Comparison of ENCODE assay signal across 18 cellular contexts in the genomic region with DNA sequence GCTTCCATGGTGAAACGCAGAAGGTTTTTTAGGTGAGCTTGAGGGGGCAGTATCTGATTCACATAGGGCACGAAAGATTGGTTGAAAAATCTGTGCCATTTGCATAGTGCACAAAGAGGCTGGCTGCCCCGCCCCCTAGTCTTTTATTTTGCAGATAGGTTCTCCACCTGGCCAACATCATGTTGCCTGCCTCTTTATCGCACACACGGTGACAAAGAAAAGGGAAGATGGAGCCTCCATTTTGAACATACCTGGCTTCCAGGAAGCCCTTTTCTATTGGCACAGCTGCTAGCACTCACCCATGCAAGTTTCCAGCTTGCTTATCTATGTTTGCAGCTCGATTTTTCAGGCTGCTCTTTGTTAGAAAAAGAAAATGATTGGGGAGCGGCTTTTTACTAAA.
DNase-seq lines count a peak whose midpoint lies in the region; ATAC-seq and TF ChIP-seq lines count a peak whose summit lies in the region.
"Had no signal": no experiment of that assay in that cellular context is flagged by ENCODE, and none has a peak within 500 bp of the region (broad histone marks: within the 10 kb centered on the region; RNA-seq: fewer than 3 reads in every experiment).

No MANE protein-coding gene starts in this region.

- H2BK15ac ChIP-seq in neuronal stem cell (ENCODE audit: low read length), result no peak overlapping the region

- no peaks in the 10 kb centered on the region for H3K4me1 ChIP-seq in neuronal stem cell (ENCODE audit: control insufficient read depth in 2 of 2, insufficient read depth in 1 of 2, low read depth in 1 of 2, low read length in 2 of 2)
- no peaks in the 10 kb centered on the region for H3K4me1 ChIP-seq in effector memory CD4-positive, alpha-beta T cell (ENCODE audit: control insufficient read depth, insufficient read depth, low read length, poor library complexity, severe bottlenecking)
- H3K4me1 ChIP-seq: right atrium auricular region, testis had no signal

- H3K4ac ChIP-seq in neuronal stem cell (ENCODE audit: low read length), result no peak overlapping the region

- H3K4me3 ChIP-seq in neuronal stem cell (ENCODE audit: low read length in 2 of 2), result no peak overlapping the region
- H3K4me3 ChIP-seq in effector memory CD4-positive, alpha-beta T cell (ENCODE audit: insufficient read depth, low read depth, low read length, poor library complexity, severe bottlenecking), result no peak overlapping the region
- H3K4me3 ChIP-seq in brain microvascular endothelial cell (ENCODE audit: low read depth, low read length), result no peak overlapping the region
- H3K4me3 ChIP-seq: right atrium auricular region, testis had no signal

- H3K36me3 Mint-ChIP-seq in WTC11, result no peaks in the 10 kb centered on the region
- H3K36me3 Mint-ChIP-seq: CD8-positive, alpha-beta T cell had no signal

- POLR2A ChIA-PET in WTC11 (lab: Charles Lee), result no interaction called here

- H3K4me1 Mint-ChIP-seq in WTC11, result peaks cover 19% of the 10 kb centered on the region
- H3K4me1 Mint-ChIP-seq: activated CD4-positive, alpha-beta T cell treated with anti-CD3 and anti-CD28 coated beads, Interleukin-2, amount 10 ng/mL, durations not matched to agents 24 days and 14 days; immature natural killer cell had no signal

- no peak overlapping the region for H3K27ac ChIP-seq in neuronal stem cell (replicated peaks; ENCODE audit: low read length)
- H3K27ac ChIP-seq in effector memory CD4-positive, alpha-beta T cell (ENCODE audit: insufficient read depth, low read length, poor library complexity, severe bottlenecking), result no peak overlapping the region
- no peak overlapping the region for H3K27ac ChIP-seq in brain microvascular endothelial cell
- H3K27ac ChIP-seq: right atrium auricular region, testis had no signal

- H4K91ac ChIP-seq in neuronal stem cell (ENCODE audit: low read depth, low read length, poor library complexity), result no peak overlapping the region

- no peak overlapping the region for H3K23ac ChIP-seq in neuronal stem cell (ENCODE audit: low read depth, low read length, poor library complexity)

- peak; percentile 52 for DNase-seq in ELF-1 (ENCODE audit: low read depth, low spot score)
- peak; percentile 64 for DNase-seq in NCI-H1436 treated with DMSO at 0.1 percent for 48 hours (lab: John Stamatoyannopoulos, UW)
- peak; percentile 73 for DNase-seq in WTC11 (ENCODE audit: low spot score)
- DNase-seq in neuronal stem cell (ENCODE audit: low spot score), result no peak
- no peak for DNase-seq in effector memory CD4-positive, alpha-beta T cell
- no peak for DNase-seq in NCI-H1694 treated with DMSO at 0.1 percent for 48 hours (lab: John Stamatoyannopoulos, UW)
- DNase-seq in brain microvascular endothelial cell, result no peak
- DNase-seq: activated CD4-positive, alpha-beta T cell treated with anti-CD3 and anti-CD28 coated beads, Interleukin-2, amount 10 ng/mL, durations not matched to agents 24 days and 14 days; activated CD8-positive, alpha-beta memory T cell treated with anti-CD3 and anti-CD28 coated beads, Interleukin-2, amount 50 U/mL, for 4 hours; activated gamma-delta T cell; caudate nucleus; CD8-positive, alpha-beta T cell; immature natural killer cell; Karpas-422; NCI-H510A treated with DMSO at 0.1 percent for 48 hours; nucleus accumbens; testis had no signal

- H3K27me3 Mint-ChIP-seq in WTC11 (ENCODE audit: low read depth), result no peaks in the 10 kb centered on the region
- H3K27me3 Mint-ChIP-seq: activated CD4-positive, alpha-beta T cell treated with anti-CD3 and anti-CD28 coated beads, Interleukin-2, amount 10 ng/mL, durations not matched to agents 24 days and 14 days had no signal

- H3K36me3 ChIP-seq in neuronal stem cell (replicated peaks in 1 of 2; ENCODE audit: control insufficient read depth in 2 of 2, insufficient read depth in 2 of 2, low read length in 2 of 2), result no peaks in the 10 kb centered on the region
- no peaks in the 10 kb centered on the region for H3K36me3 ChIP-seq in effector memory CD4-positive, alpha-beta T cell (ENCODE audit: control insufficient read depth, insufficient read depth, low read length)
- no peaks in the 10 kb centered on the region for H3K36me3 ChIP-seq in brain microvascular endothelial cell (replicated peaks)
- H3K36me3 ChIP-seq: right atrium auricular region had no signal

- in situ Hi-C loops in brain microvascular endothelial cell (cut with HindIII; ENCODE audit: low pct_ligation_motif_present, low sequenced_read_pairs), result no loop called here

- no CpG with 5 or more reads among the region's 7 CpGs for WGBS in neuronal stem cell (ENCODE audit: extremely low coverage in 2 of 2, insufficient read length in 2 of 2, insufficient replicate concordance in 1 of 2), 2 donors

- no peak overlapping the region for H3K9ac ChIP-seq in neuronal stem cell (ENCODE audit: low read depth, low read length, poor library complexity)

- no peaks in the 10 kb centered on the region for H3K9me3 ChIP-seq in neuronal stem cell (replicated peaks in 1 of 2; ENCODE audit: control insufficient read depth in 2 of 2, insufficient read depth in 1 of 2, low read depth in 1 of 2, low read length in 2 of 2)
- H3K9me3 ChIP-seq in effector memory CD4-positive, alpha-beta T cell (ENCODE audit: control insufficient read depth, low read length), result no peaks in the 10 kb centered on the region
- H3K9me3 ChIP-seq: right atrium auricular region, testis had no signal

- CTCF ChIA-PET in WTC11 (lab: Charles Lee), result interaction anchor here (1.4 kb wide), 1 partner anchor 8 kb away, joined by 3 read pairs; no protein-coding TSS in a partner anchor

- H3K27ac Mint-ChIP-seq in WTC11, result peak overlapping the region; percentile 91
- H3K27ac Mint-ChIP-seq: activated CD4-positive, alpha-beta T cell treated with anti-CD3 and anti-CD28 coated beads, Interleukin-2, amount 10 ng/mL, durations not matched to agents 24 days and 14 days; CD8-positive, alpha-beta T cell; immature natural killer cell had no signal

- H2BK5ac ChIP-seq in neuronal stem cell (ENCODE audit: low read length), result no peak overlapping the region

- no peak overlapping the region for H4K8ac ChIP-seq in neuronal stem cell (ENCODE audit: low read depth, low read length)

- H3K18ac ChIP-seq in neuronal stem cell (ENCODE audit: low read length), result no peak overlapping the region

- H3K14ac ChIP-seq in neuronal stem cell (ENCODE audit: low read length), result no peak overlapping the region

- H3K79me1 ChIP-seq in neuronal stem cell (ENCODE audit: low read depth, low read length), result no peaks in the 10 kb centered on the region

- TF ChIP-seq CTCF in WTC11 (IDR thresholded peaks at IDR 0.05) (no peak), brain microvascular endothelial cell (IDR thresholded peaks at IDR 0.05; ENCODE audit: low read depth, low read length, missing control alignments) (no peak)

- no peak overlapping the region for H3K4me3 Mint-ChIP-seq in WTC11
- H3K4me3 Mint-ChIP-seq: activated CD4-positive, alpha-beta T cell treated with anti-CD3 and anti-CD28 coated beads, Interleukin-2, amount 10 ng/mL, durations not matched to agents 24 days and 14 days; CD8-positive, alpha-beta T cell; immature natural killer cell had no signal

- H3K9me3 Mint-ChIP-seq in WTC11, result no peaks in the 10 kb centered on the region

- no peak overlapping the region for H2BK120ac ChIP-seq in neuronal stem cell (ENCODE audit: low read depth, low read length)

- ATAC-seq in WTC11, result peak; percentile 100
- ATAC-seq: CD8-positive, alpha-beta T cell had no signal

- H3K27me3 ChIP-seq in neuronal stem cell (ENCODE audit: control insufficient read depth in 3 of 3, insufficient read depth in 3 of 3, low read depth in 1 of 3, low read length in 3 of 3), result no peaks in the 10 kb centered on the region
- H3K27me3 ChIP-seq in effector memory CD4-positive, alpha-beta T cell (replicated peaks; ENCODE audit: control insufficient read depth, insufficient read depth, low read length, poor library complexity, severe bottlenecking), result no peaks in the 10 kb centered on the region
- H3K27me3 ChIP-seq in brain microvascular endothelial cell (replicated peaks), result no peaks in the 10 kb centered on the region
- H3K27me3 ChIP-seq: right atrium auricular region, testis had no signal

- H3K4me2 ChIP-seq in neuronal stem cell (ENCODE audit: insufficient read depth, low read length, poor library complexity, severe bottlenecking), result no peak overlapping the region

- no peak overlapping the region for H2AK5ac ChIP-seq in neuronal stem cell (ENCODE audit: low read depth, low read length)

- peak overlapping the region; percentile 40 for H2AFZ ChIP-seq in neuronal stem cell (ENCODE audit: low read length)

- H2BK12ac ChIP-seq in neuronal stem cell (ENCODE audit: low read length), result no peak overlapping the region

TF ChIP-seq in WTC11, 78 proteins besides CTCF, POLR2A, EP300 and RAD21 (continues in another document):
- TF ChIP-seq PREB (CRISPR knock-in tag; IDR thresholded peaks at IDR 0.05; ENCODE audit: borderline replicate concordance), result no peak
- TF ChIP-seq, protein P1, sequence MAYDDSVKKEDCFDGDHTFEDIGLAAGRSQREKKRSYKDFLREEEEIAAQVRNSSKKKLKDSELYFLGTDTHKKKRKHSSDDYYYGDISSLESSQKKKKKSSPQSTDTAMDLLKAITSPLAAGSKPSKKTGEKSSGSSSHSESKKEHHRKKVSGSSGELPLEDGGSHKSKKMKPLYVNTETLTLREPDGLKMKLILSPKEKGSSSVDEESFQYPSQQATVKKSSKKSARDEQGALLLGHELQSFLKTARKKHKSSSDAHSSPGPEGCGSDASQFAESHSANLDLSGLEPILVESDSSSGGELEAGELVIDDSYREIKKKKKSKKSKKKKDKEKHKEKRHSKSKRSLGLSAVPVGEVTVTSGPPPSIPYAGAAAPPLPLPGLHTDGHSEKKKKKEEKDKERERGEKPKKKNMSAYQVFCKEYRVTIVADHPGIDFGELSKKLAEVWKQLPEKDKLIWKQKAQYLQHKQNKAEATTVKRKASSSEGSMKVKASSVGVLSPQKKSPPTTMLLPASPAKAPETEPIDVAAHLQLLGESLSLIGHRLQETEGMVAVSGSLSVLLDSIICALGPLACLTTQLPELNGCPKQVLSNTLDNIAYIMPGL (CRISPR knock-in tag; IDR thresholded peaks at IDR 0.05), result no peak
- TF ChIP-seq, protein P2, sequence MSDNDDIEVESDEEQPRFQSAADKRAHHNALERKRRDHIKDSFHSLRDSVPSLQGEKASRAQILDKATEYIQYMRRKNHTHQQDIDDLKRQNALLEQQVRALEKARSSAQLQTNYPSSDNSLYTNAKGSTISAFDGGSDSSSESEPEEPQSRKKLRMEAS (CRISPR knock-in tag; IDR thresholded peaks at IDR 0.05), result 0 out of 2 replicates have a peak, but pooled peaks have one; percentile 21
- no peak for TF ChIP-seq RORB (CRISPR knock-in tag; IDR thresholded peaks at IDR 0.05)

Comparison
In these comparisons a context has a peak if more than half of its experiments do, and no peak if none do; other contexts are left out.
1. DNase-seq: peak in ELF-1 (single experiment), NCI-H1436 treated with DMSO at 0.1 percent for 48 hours (single experiment) and WTC11 (single experiment); none in neuronal stem cell (single experiment), effector memory CD4-positive, alpha-beta T cell (0 of 3), NCI-H1694 treated with DMSO at 0.1 percent for 48 hours (single experiment) and brain microvascular endothelial cell (single experiment).